1 cellular context compared by ENCODE assay signal in genomic region chr2:2542966-2543555, GRCh38.
TF ChIP-seq lines count a peak whose summit lies in the region.

No MANE protein-coding gene starts in this region.

TF ChIP-seq in K562, 482 proteins besides CTCF, POLR2A, EP300 and RAD21 (continued from another document):
- no peak for TF ChIP-seq ATF4 (CRISPR knock-in tag; IDR thresholded peaks at IDR 0.05)
- TF ChIP-seq YY1 (IDR thresholded peaks at IDR 0.05; ENCODE audit: borderline replicate concordance in 1 of 3, control insufficient read depth in 1 of 3, extremely low read depth in 1 of 3, insufficient read depth in 3 of 3, insufficient read length in 1 of 3, insufficient replicate concordance in 2 of 3, low read depth in 1 of 3, low read length in 2 of 3): peak in 1 of 3 experiments; percentile 82
- no peak for TF ChIP-seq TBP (optimal IDR thresholded peaks at IDR 0.05; ENCODE audit: low read depth, low read length)
- no peak for TF ChIP-seq RBM25 (IDR thresholded peaks at IDR 0.05; ENCODE audit: low read depth, low read length, severe bottlenecking)
- TF ChIP-seq ZFX (CRISPR knock-in tag; IDR thresholded peaks at IDR 0.05): 0 out of 2 replicates have a peak, but pooled peaks have one; percentile 22
- no peak for TF ChIP-seq E2F4 (CRISPR knock-in tag; IDR thresholded peaks at IDR 0.05; ENCODE audit: low read depth)
- TF ChIP-seq ZNF217 (CRISPR knock-in tag; IDR thresholded peaks at IDR 0.05): no peak
